In genomic region chr11:16001899-16002426, GRCh38 we compare ENCODE assay signal across 1 cellular context.
A peak's percentile ranks its signal among the peaks of the same experiment; 100 is the strongest.
TF ChIP-seq lines count a peak whose summit lies in the region.

No MANE protein-coding gene starts in this region.

TF ChIP-seq in HepG2, 621 proteins besides CTCF, POLR2A, EP300 and RAD21 (continued from another document and continues in another):
- TF ChIP-seq POGK (CRISPR knock-in tag; conservative IDR thresholded peaks at IDR 0.05) (0 out of 2 replicates have a peak, but pooled peaks have one; percentile 21), SMC3 (IDR thresholded peaks at IDR 0.05; ENCODE audit: low read length) (peak; percentile 41; the same call in 1 of the 2 replicates), KMT2A (CRISPR knock-in tag; IDR thresholded peaks at IDR 0.05) (no peak), NCOR1 (IDR thresholded peaks at IDR 0.05; ENCODE audit: borderline replicate concordance, low read length) (peak; percentile 25; the same call in 1 of the 2 replicates), NCOA2 (CRISPR knock-in tag; IDR thresholded peaks at IDR 0.05) (peak; percentile 71), CEBPB (IDR thresholded peaks at IDR 0.05; ENCODE audit: borderline replicate concordance, low read depth, low read length) (peak; percentile 94), SMARCE1 (IDR thresholded peaks at IDR 0.05; ENCODE audit: borderline replicate concordance) (no peak), ATF7-NPFF (CRISPR knock-in tag; IDR thresholded peaks at IDR 0.05; ENCODE audit: low read depth) (no peak), POLR2AphosphoS5 (IDR thresholded peaks at IDR 0.05; ENCODE audit: low read depth, low read length) (no peak), ZNF605 (CRISPR knock-in tag; IDR thresholded peaks at IDR 0.05) (no peak), ZBTB4 (CRISPR knock-in tag; IDR thresholded peaks at IDR 0.05; ENCODE audit: borderline replicate concordance) (no peak), KDM4B (CRISPR knock-in tag; IDR thresholded peaks at IDR 0.05) (no peak), NBN (conservative IDR thresholded peaks at IDR 0.05) (no peak), SIN3B (IDR thresholded peaks at IDR 0.05; ENCODE audit: low read length) (no peak), RFXAP (CRISPR knock-in tag; IDR thresholded peaks at IDR 0.05; ENCODE audit: borderline replicate concordance) (no peak), ZSCAN29 (CRISPR knock-in tag; conservative IDR thresholded peaks at IDR 0.05) (no peak), ONECUT2 (CRISPR knock-in tag; IDR thresholded peaks at IDR 0.05) (no peak), ATF1 (CRISPR knock-in tag; IDR thresholded peaks at IDR 0.05) (peak; percentile 48; the same call in 1 of the 2 replicates), NPAS2 (CRISPR knock-in tag; IDR thresholded peaks at IDR 0.05; ENCODE audit: borderline replicate concordance) (no peak), ZNF761 (CRISPR knock-in tag; conservative IDR thresholded peaks at IDR 0.05) (no peak), ZBTB20 (CRISPR knock-in tag; IDR thresholded peaks at IDR 0.05; ENCODE audit: borderline replicate concordance, low read depth) (peak; percentile 48; the same call in 1 of the 2 replicates), HNRNPLL (IDR thresholded peaks at IDR 0.05; ENCODE audit: low read depth, low read length, poor library complexity, severe bottlenecking) (no peak), HDAC1 (CRISPR knock-in tag; IDR thresholded peaks at IDR 0.05) (peak; percentile 43; the same call in 1 of the 2 replicates), SMARCC2 (IDR thresholded peaks at IDR 0.05) (no peak), ZFP36L1 (CRISPR knock-in tag; IDR thresholded peaks at IDR 0.05) (no peak), HDAC6 (IDR thresholded peaks at IDR 0.05; ENCODE audit: low read depth, low read length) (no peak), EEA1 (CRISPR knock-in tag; IDR thresholded peaks at IDR 0.05; ENCODE audit: borderline replicate concordance) (no peak), ZNF614 (CRISPR knock-in tag; IDR thresholded peaks at IDR 0.05; ENCODE audit: borderline replicate concordance) (no peak), SALL1 (CRISPR knock-in tag; IDR thresholded peaks at IDR 0.05) (peak; percentile 70; the same call in 1 of the 2 replicates), JUN (CRISPR knock-in tag; IDR thresholded peaks at IDR 0.05) (no peak), DNMT3B (CRISPR knock-in tag; conservative IDR thresholded peaks at IDR 0.05) (no peak; the same call in 1 of the 2 replicates), ELF3 (CRISPR knock-in tag; IDR thresholded peaks at IDR 0.05) (peak; percentile 86), FOXO1 (CRISPR knock-in tag; IDR thresholded peaks at IDR 0.05) (peak; percentile 12; the same call in 1 of the 2 replicates), ZFP1 (CRISPR knock-in tag; IDR thresholded peaks at IDR 0.05) (no peak), E2F1 (CRISPR knock-in tag; IDR thresholded peaks at IDR 0.05) (no peak), ZSCAN25 (CRISPR knock-in tag; IDR thresholded peaks at IDR 0.05) (no peak), ARNT2 (CRISPR knock-in tag; IDR thresholded peaks at IDR 0.05; ENCODE audit: low read depth) (no peak), DMAP1 (CRISPR knock-in tag; IDR thresholded peaks at IDR 0.05) (no peak), NFE2L2 (IDR thresholded peaks at IDR 0.05; ENCODE audit: low read length) (no peak), ZNF10 (CRISPR knock-in tag; IDR thresholded peaks at IDR 0.05; ENCODE audit: borderline replicate concordance, low read depth) (no peak), SOX5 (CRISPR knock-in tag; IDR thresholded peaks at IDR 0.05; ENCODE audit: borderline replicate concordance) (peak; percentile 100), GFI1 (CRISPR knock-in tag; IDR thresholded peaks at IDR 0.05; ENCODE audit: borderline replicate concordance) (peak; percentile 34; the same call in 1 of the 2 replicates), KDM1A (CRISPR knock-in tag; IDR thresholded peaks at IDR 0.05) (no peak; the same call in 1 of the 2 replicates)
- TF ChIP-seq, protein P1, sequence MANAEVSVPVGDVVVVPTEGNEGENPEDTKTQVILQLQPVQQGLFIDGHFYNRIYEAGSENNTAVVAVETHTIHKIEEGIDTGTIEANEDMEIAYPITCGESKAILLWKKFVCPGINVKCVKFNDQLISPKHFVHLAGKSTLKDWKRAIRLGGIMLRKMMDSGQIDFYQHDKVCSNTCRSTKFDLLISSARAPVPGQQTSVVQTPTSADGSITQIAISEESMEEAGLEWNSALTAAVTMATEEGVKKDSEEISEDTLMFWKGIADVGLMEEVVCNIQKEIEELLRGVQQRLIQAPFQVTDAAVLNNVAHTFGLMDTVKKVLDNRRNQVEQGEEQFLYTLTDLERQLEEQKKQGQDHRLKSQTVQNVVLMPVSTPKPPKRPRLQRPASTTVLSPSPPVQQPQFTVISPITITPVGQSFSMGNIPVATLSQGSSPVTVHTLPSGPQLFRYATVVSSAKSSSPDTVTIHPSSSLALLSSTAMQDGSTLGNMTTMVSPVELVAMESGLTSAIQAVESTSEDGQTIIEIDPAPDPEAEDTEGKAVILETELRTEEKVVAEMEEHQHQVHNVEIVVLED (CRISPR knock-in tag; IDR thresholded peaks at IDR 0.05; ENCODE audit: borderline replicate concordance): 0 out of 2 replicates have a peak, but pooled peaks have one; percentile 22
- TF ChIP-seq, protein P2, sequence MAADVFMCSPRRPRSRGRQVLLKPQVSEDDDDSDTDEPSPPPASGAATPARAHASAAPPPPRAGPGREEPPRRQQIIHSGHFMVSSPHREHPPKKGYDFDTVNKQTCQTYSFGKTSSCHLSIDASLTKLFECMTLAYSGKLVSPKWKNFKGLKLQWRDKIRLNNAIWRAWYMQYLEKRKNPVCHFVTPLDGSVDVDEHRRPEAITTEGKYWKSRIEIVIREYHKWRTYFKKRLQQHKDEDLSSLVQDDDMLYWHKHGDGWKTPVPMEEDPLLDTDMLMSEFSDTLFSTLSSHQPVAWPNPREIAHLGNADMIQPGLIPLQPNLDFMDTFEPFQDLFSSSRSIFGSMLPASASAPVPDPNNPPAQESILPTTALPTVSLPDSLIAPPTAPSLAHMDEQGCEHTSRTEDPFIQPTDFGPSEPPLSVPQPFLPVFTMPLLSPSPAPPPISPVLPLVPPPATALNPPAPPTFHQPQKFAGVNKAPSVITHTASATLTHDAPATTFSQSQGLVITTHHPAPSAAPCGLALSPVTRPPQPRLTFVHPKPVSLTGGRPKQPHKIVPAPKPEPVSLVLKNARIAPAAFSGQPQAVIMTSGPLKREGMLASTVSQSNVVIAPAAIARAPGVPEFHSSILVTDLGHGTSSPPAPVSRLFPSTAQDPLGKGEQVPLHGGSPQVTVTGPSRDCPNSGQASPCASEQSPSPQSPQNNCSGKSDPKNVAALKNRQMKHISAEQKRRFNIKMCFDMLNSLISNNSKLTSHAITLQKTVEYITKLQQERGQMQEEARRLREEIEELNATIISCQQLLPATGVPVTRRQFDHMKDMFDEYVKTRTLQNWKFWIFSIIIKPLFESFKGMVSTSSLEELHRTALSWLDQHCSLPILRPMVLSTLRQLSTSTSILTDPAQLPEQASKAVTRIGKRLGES (CRISPR knock-in tag; IDR thresholded peaks at IDR 0.05; ENCODE audit: borderline replicate concordance): no peak
- TF ChIP-seq, protein P3, sequence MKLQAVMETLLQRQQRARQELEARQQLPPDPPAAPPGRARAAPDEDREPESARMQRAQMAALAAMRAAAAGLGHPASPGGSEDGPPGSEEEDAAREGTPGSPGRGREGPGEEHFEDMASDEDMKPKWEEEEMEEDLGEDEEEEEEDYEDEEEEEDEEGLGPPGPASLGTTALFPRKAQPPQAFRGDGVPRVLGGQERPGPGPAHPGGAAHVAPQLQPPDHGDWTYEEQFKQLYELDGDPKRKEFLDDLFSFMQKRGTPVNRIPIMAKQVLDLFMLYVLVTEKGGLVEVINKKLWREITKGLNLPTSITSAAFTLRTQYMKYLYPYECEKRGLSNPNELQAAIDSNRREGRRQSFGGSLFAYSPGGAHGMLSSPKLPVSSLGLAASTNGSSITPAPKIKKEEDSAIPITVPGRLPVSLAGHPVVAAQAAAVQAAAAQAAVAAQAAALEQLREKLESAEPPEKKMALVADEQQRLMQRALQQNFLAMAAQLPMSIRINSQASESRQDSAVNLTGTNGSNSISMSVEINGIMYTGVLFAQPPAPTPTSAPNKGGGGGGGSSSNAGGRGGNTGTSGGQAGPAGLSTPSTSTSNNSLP (IDR thresholded peaks at IDR 0.05; ENCODE audit: low read depth, low read length): peak; percentile 92
- TF ChIP-seq, protein P4, sequence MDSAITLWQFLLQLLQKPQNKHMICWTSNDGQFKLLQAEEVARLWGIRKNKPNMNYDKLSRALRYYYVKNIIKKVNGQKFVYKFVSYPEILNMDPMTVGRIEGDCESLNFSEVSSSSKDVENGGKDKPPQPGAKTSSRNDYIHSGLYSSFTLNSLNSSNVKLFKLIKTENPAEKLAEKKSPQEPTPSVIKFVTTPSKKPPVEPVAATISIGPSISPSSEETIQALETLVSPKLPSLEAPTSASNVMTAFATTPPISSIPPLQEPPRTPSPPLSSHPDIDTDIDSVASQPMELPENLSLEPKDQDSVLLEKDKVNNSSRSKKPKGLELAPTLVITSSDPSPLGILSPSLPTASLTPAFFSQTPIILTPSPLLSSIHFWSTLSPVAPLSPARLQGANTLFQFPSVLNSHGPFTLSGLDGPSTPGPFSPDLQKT (CRISPR knock-in tag; IDR thresholded peaks at IDR 0.05; ENCODE audit: borderline replicate concordance): no peak
- TF ChIP-seq, protein P5, sequence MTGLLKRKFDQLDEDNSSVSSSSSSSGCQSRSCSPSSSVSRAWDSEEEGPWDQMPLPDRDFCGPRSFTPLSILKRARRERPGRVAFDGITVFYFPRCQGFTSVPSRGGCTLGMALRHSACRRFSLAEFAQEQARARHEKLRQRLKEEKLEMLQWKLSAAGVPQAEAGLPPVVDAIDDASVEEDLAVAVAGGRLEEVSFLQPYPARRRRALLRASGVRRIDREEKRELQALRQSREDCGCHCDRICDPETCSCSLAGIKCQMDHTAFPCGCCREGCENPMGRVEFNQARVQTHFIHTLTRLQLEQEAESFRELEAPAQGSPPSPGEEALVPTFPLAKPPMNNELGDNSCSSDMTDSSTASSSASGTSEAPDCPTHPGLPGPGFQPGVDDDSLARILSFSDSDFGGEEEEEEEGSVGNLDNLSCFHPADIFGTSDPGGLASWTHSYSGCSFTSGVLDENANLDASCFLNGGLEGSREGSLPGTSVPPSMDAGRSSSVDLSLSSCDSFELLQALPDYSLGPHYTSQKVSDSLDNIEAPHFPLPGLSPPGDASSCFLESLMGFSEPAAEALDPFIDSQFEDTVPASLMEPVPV (CRISPR knock-in tag; IDR thresholded peaks at IDR 0.05): no peak
